Comparison of ENCODE assay signal across 1 cellular context in the genomic region with DNA sequence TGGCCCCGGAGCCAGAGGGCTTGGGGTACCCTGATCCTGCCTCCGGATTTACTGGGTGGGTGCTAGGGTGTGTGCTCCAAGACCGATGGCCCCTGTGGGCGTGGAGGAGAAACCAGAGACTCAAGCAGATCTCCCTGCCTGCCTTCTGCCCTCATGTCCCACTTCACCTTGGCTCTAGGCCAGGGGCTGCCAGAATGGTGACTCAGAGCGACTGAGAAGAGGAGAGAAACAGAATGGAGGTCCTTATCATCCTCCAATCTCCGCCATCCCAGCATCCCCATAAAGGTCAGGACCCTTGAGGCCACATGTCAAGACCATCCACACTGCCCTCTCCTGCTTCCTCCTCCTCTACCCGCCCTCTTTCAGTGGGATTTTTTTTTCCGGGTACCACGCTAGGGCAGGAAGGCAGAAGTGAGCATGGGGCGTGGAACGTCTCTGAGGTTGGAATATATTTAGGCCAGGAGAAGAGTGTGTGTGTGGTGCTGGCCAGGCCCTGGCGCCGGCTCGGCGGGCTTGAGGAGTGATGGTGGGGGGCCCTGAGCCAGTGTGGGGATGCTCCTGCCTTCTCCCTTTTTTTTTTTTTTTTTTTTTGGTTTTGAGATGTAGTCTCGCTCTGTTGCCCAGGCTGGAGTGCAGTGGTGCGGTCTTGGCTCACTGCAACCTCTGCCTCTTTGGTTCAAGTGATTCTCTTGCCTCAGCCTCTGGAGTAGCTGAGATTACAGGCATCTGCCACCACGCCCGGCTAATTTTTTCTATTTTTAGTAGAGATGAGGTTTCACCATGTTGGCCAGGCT.
TF ChIP-seq lines count a peak whose summit lies in the region.

No MANE protein-coding gene starts in this region.

TF ChIP-seq in GM12878, 131 proteins besides CTCF, POLR2A, EP300 and RAD21:
- TF ChIP-seq EED (IDR thresholded peaks at IDR 0.05; ENCODE audit: low read depth) (0 out of 2 replicates have a peak, but pooled peaks have one; percentile 14), FOXM1 (IDR thresholded peaks at IDR 0.05; ENCODE audit: low read depth, low read length) (no peak)
